ENCODE assay signal across 8 cellular contexts in genomic region chr17:62626719-62627218, GRCh38. TPM values are rescaled to one million over a fixed set of nuclear protein-coding genes. Genes with fewer than 3 reads are reported as not detected.
A peak's percentile ranks its signal among the peaks of the same experiment; 100 is the strongest.
DNase-seq lines count a peak whose midpoint lies in the region; ATAC-seq and TF ChIP-seq lines count a peak whose summit lies in the region.

No MANE protein-coding gene starts in this region.

- no peaks in the 10 kb centered on the region for H3K79me2 ChIP-seq in neural cell (replicated peaks; ENCODE audit: insufficient read depth, low read length)

- TF ChIP-seq EP300 in neural cell (conservative IDR thresholded peaks at IDR 0.05; ENCODE audit: poor library complexity, severe bottlenecking) = no peak

- H3K27me3 ChIP-seq in neural cell (ENCODE audit: insufficient read depth, low read depth, low read length) = peaks cover 25% of the 10 kb centered on the region

- H3K27me3 Mint-ChIP-seq in activated T-cell treated with anti-CD3 and anti-CD28 coated beads, Interleukin-2, amount 50 U/mL, for 4 hours (ENCODE audit: low read depth) = peaks cover 27% of the 10 kb centered on the region
- peaks cover 6 to 30% of the 10 kb centered on the region in 2 donors for H3K27me3 Mint-ChIP-seq in T-cell

- no peaks in the 10 kb centered on the region for H3K9me3 ChIP-seq in neural cell (ENCODE audit: low read length)

- peak overlapping the region; percentile 25 for H3K4me2 ChIP-seq in neural cell (ENCODE audit: low read length)

- no peak for TF ChIP-seq RAD21 in neural cell (conservative IDR thresholded peaks at IDR 0.05)

- H3K27ac Mint-ChIP-seq in T-cell = no peak overlapping the region

- DNase-seq in activated T-cell treated with anti-CD3 and anti-CD28 coated beads, Interleukin-2, amount 50 U/mL, for 4 hours = no peak
- no peak for DNase-seq in activated T-cell treated with anti-CD3 and anti-CD28 coated beads, Interleukin-2, amount 50 U/mL, for 1 hour
- DNase-seq in T-cell (no peak), fibroblast of peridontal ligament (ENCODE audit: extremely low read depth) (peak; percentile 90), occipital lobe (lab: John Stamatoyannopoulos, UW) (no peak)

- no peaks in the 10 kb centered on the region for H4K20me1 ChIP-seq in neural cell (ENCODE audit: insufficient read depth)

- no peaks in the 10 kb centered on the region for H3K9me3 Mint-ChIP-seq in activated T-cell treated with anti-CD3 and anti-CD28 coated beads, Interleukin-2, amount 50 U/mL, for 4 hours
- H3K9me3 Mint-ChIP-seq in T-cell = no peaks in the 10 kb centered on the region

- H3F3A ChIP-seq in neural cell (ENCODE audit: insufficient read depth, low read length, poor library complexity, severe bottlenecking) = no peaks in the 10 kb centered on the region

- no peak for TF ChIP-seq CTCF in neural cell (IDR thresholded peaks at IDR 0.05; ENCODE audit: poor library complexity, severe bottlenecking)

- H3K9ac ChIP-seq in neural cell (ENCODE audit: low read length) = no peak overlapping the region

- no peaks in the 10 kb centered on the region for H3K36me3 ChIP-seq in neural cell (ENCODE audit: insufficient read depth, low read length)

- peaks cover 17% of the 10 kb centered on the region for H3K4me1 Mint-ChIP-seq in activated T-cell treated with anti-CD3 and anti-CD28 coated beads, Interleukin-2, amount 50 U/mL, for 4 hours (ENCODE audit: low read depth)
- peaks cover 6 to 18% (median 16%) of the 10 kb centered on the region in 3 donors for H3K4me1 Mint-ChIP-seq in T-cell

- ATAC-seq in activated T-cell treated with anti-CD3 and anti-CD28 coated beads, Interleukin-2, amount 50 U/mL, for 4 hours = no peak
- ATAC-seq in T-cell (replicated peaks in 1 of 4) (no peak), GM18498 (IDR thresholded peaks at IDR 0.05; ENCODE audit: unreplicated experiment) (no peak), HG03196 (IDR thresholded peaks at IDR 0.05; ENCODE audit: unreplicated experiment) (no peak)

- H3K4me3 ChIP-seq in neural cell (ENCODE audit: low read length) = peak overlapping the region; percentile 67

- CTCF ChIA-PET in T-cell (lab: Charles Lee) = no interaction called here

- peak overlapping the region; percentile 77 for H3K4me3 Mint-ChIP-seq in activated T-cell treated with anti-CD3 and anti-CD28 coated beads, Interleukin-2, amount 50 U/mL, for 4 hours
- peak overlapping the region; percentile 53 to 89 (median 69) for H3K4me3 Mint-ChIP-seq in T-cell

- no peaks in the 10 kb centered on the region for H3K36me3 Mint-ChIP-seq in activated T-cell treated with anti-CD3 and anti-CD28 coated beads, Interleukin-2, amount 50 U/mL, for 4 hours (ENCODE audit: insufficient read depth)
- peaks cover 5% of the 10 kb centered on the region for H3K36me3 Mint-ChIP-seq in T-cell

- no peaks in the 10 kb centered on the region for H3K9me2 ChIP-seq in neural cell (ENCODE audit: insufficient read depth, low read length)

- POLR2A ChIA-PET in T-cell (lab: Charles Lee) = no interaction called here

- no peak overlapping the region for H3K27ac ChIP-seq in neural cell (ENCODE audit: low read length)

- no peak overlapping the region for H2AFZ ChIP-seq in neural cell (ENCODE audit: low read depth, low read length)

TF ChIP-seq in neural cell, 6 proteins besides CTCF, POLR2A, EP300 and RAD21:
- TF ChIP-seq TAF1 (IDR thresholded peaks at IDR 0.05; ENCODE audit: low read depth) (no peak), EZH2 (IDR thresholded peaks at IDR 0.05; ENCODE audit: borderline replicate concordance, insufficient read depth, low read length, poor library complexity, severe bottlenecking) (no peak), MXI1 (conservative IDR thresholded peaks at IDR 0.05; ENCODE audit: poor library complexity, severe bottlenecking) (no peak)
- TF ChIP-seq, protein P1, sequence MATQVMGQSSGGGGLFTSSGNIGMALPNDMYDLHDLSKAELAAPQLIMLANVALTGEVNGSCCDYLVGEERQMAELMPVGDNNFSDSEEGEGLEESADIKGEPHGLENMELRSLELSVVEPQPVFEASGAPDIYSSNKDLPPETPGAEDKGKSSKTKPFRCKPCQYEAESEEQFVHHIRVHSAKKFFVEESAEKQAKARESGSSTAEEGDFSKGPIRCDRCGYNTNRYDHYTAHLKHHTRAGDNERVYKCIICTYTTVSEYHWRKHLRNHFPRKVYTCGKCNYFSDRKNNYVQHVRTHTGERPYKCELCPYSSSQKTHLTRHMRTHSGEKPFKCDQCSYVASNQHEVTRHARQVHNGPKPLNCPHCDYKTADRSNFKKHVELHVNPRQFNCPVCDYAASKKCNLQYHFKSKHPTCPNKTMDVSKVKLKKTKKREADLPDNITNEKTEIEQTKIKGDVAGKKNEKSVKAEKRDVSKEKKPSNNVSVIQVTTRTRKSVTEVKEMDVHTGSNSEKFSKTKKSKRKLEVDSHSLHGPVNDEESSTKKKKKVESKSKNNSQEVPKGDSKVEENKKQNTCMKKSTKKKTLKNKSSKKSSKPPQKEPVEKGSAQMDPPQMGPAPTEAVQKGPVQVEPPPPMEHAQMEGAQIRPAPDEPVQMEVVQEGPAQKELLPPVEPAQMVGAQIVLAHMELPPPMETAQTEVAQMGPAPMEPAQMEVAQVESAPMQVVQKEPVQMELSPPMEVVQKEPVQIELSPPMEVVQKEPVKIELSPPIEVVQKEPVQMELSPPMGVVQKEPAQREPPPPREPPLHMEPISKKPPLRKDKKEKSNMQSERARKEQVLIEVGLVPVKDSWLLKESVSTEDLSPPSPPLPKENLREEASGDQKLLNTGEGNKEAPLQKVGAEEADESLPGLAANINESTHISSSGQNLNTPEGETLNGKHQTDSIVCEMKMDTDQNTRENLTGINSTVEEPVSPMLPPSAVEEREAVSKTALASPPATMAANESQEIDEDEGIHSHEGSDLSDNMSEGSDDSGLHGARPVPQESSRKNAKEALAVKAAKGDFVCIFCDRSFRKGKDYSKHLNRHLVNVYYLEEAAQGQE (IDR thresholded peaks at IDR 0.05; ENCODE audit: borderline replicate concordance) = no peak

RNA-seq across cellular contexts. Expression of gene MRC2, which starts 0.7 kb away (rescaled TPM):
- total RNA-seq in activated T-cell treated with anti-CD3 and anti-CD28 coated beads, Interleukin-2, amount 50 U/mL, for 4 hours = 1 to 10 TPM; 3.4 to 6.2 (median 3.8) TPM
- 1 to 10 TPM; 4.0 to 7.6 (median 5.2) TPM for total RNA-seq in T-cell
- 0.36 and 0.76 TPM in 2 replicates for polyA plus RNA-seq in neural cell
- 0.93 and 1.5 TPM in 2 replicates for polyA minus RNA-seq in neural cell
- total RNA-seq in occipital lobe = 26.2 TPM
